19 cellular contexts compared by ENCODE assay signal in genomic region chr3:15542641-15543040, GRCh38. TPM values are rescaled to one million over a fixed set of nuclear protein-coding genes. Genes with fewer than 3 reads are reported as not detected.
A peak's percentile ranks its signal among the peaks of the same experiment; 100 is the strongest.
DNase-seq lines count a peak whose midpoint lies in the region; ATAC-seq, FAIRE-seq and TF ChIP-seq lines count a peak whose summit lies in the region.
"Had no signal": no experiment of that assay in that cellular context is flagged by ENCODE, and none has a peak within 500 bp of the region (broad histone marks: within the 10 kb centered on the region; RNA-seq: fewer than 3 reads in every experiment).

No MANE protein-coding gene starts in this region.

- H3K4me1 ChIP-seq in left ventricle myocardium inferior (peaks cover 17% of the 10 kb centered on the region), psoas muscle (no peaks in the 10 kb centered on the region)
- H3K4me1 ChIP-seq: BE2C, HAP-1 had no signal

- no peak overlapping the region for H3K4me3 ChIP-seq in left ventricle myocardium inferior
- no peak overlapping the region for H3K4me3 ChIP-seq in psoas muscle
- H3K4me3 ChIP-seq: HAP-1 had no signal

- WGBS in psoas muscle, 3 donors = 26 to 32% (median 27%) methylated on average over 5 of the region's 5 CpGs

- intact Hi-C loops in left ventricle myocardium inferior (cut with micrococcal nuclease) (no loop called here), psoas muscle (cut with DNase I) (no loop called here)

- no peaks in the 10 kb centered on the region for H3K27me3 ChIP-seq in left ventricle myocardium inferior (ENCODE audit: low read depth)
- no peaks in the 10 kb centered on the region for H3K27me3 ChIP-seq in psoas muscle (ENCODE audit: insufficient read depth in 3 of 3, low read length in 2 of 3)
- H3K27me3 ChIP-seq: BE2C had no signal

- FAIRE-seq in RCC 7860 (lab: Jason Lieb, UNC) = no peak

- TF ChIP-seq CTCF in left ventricle myocardium inferior (IDR thresholded peaks at IDR 0.05; ENCODE audit: borderline replicate concordance) (no peak), psoas muscle (IDR thresholded peaks at IDR 0.05) (no peak)

- H3K36me3 ChIP-seq in left ventricle myocardium inferior (no peaks in the 10 kb centered on the region), psoas muscle (ENCODE audit: insufficient read depth in 1 of 2, low read depth in 1 of 2) (no peaks in the 10 kb centered on the region)
- H3K36me3 ChIP-seq: BE2C, HAP-1 had no signal

- DNase-seq in NCI-H146 (lab: John Stamatoyannopoulos, UW) (peak; percentile 21), NCI-H146 treated with DMSO at 0.1 percent for 48 hours (lab: John Stamatoyannopoulos, UW; ENCODE audit: unreplicated experiment) (no peak), dermis blood vessel endothelial cell (peak; percentile 65), left ventricle myocardium inferior (no peak), psoas muscle (no peak), RCC 7860 (ENCODE audit: low spot score) (no peak)
- DNase-seq: BE2C; CD4-positive, alpha-beta T cell; KG1; NCI-H1417 treated with DMSO at 0.1 percent for 48 hours; NCI-H2029 treated with DMSO at 0.1 percent for 48 hours; NCI-H2171 treated with DMSO at 0.1 percent for 48 hours; NCI-H748 treated with DMSO at 0.1 percent for 48 hours; PC-3 had no signal

- ATAC-seq in psoas muscle (peak in 3 of 4 donors; percentile 27 to 54 (median 44)), GM19397 (IDR thresholded peaks at IDR 0.05; ENCODE audit: unreplicated experiment) (no peak), HG03175 (IDR thresholded peaks at IDR 0.05; ENCODE audit: unreplicated experiment) (no peak)
- ATAC-seq: PC-3 had no signal

- no peaks in the 10 kb centered on the region for H3K9me3 ChIP-seq in left ventricle myocardium inferior (replicated peaks)
- no peaks in the 10 kb centered on the region for H3K9me3 ChIP-seq in psoas muscle
- H3K9me3 ChIP-seq: BE2C, HAP-1 had no signal

- H3K27ac ChIP-seq in left ventricle myocardium inferior (replicated peaks) (peak overlapping the region; percentile 4), psoas muscle (no peak overlapping the region)
- H3K27ac ChIP-seq: 22Rv1 had no signal

RNA-seq across cellular contexts. Expression of gene COLQ, which starts 21.1 kb away (rescaled TPM):
- 1.0 and 1.2 TPM in 2 replicates for total RNA-seq in dermis blood vessel endothelial cell
- 14.9 TPM for total RNA-seq in left ventricle myocardium inferior
- 10 to 100 TPM in 2 of 4 donors, 1 to 10 TPM in 2; 4.6 to 18.2 (median 11.1) TPM for total RNA-seq in psoas muscle
- 10 to 100 TPM in 1 of 3 donors, 1 to 10 TPM in 2; 6.9 to 12.3 (median 9.7) TPM for polyA plus RNA-seq in psoas muscle
- total RNA-seq: NCI-H460 had no signal

RNA-seq across cellular contexts. Expression of gene HACL1, which starts 58.7 kb away (rescaled TPM):
- total RNA-seq in dermis blood vessel endothelial cell = 29.6 and 34.0 TPM in 2 replicates
- 14.9 TPM for total RNA-seq in left ventricle myocardium inferior
- 10 to 100 TPM; 14.0 to 20.2 (median 17.8) TPM for total RNA-seq in psoas muscle
- polyA plus RNA-seq in psoas muscle = 10 to 100 TPM in 2 of 3 donors, 1 to 10 TPM in 1; 8.2 to 20.2 (median 11.1) TPM

RNA-seq across cellular contexts. Expression of gene BTD, which starts 58.9 kb away (rescaled TPM):
- total RNA-seq in dermis blood vessel endothelial cell = 35.4 and 49.2 TPM in 2 replicates
- 9.2 TPM for total RNA-seq in left ventricle myocardium inferior
- 10 to 100 TPM in 2 of 4 donors, 1 to 10 TPM in 2; 8.6 to 15.2 (median 10.5) TPM for total RNA-seq in psoas muscle
- 10 to 100 TPM in 1 of 3 donors, 1 to 10 TPM in 2; 6.3 to 12.7 (median 8.7) TPM for polyA plus RNA-seq in psoas muscle

Comparison
In these comparisons a context has a peak if more than half of its experiments do, and no peak if none do; other contexts are left out.
1. DNase-seq: peak in NCI-H146 (single experiment) and dermis blood vessel endothelial cell (single experiment); none in NCI-H146 treated with DMSO at 0.1 percent for 48 hours (single experiment), left ventricle myocardium inferior (single experiment), psoas muscle (0 of 2) and RCC 7860 (single experiment).
2. ATAC-seq: peak in psoas muscle (3 of 4); none in GM19397 (single experiment) and HG03175 (single experiment).